ENCODE assay signal across 2 cellular contexts in the genomic region with DNA sequence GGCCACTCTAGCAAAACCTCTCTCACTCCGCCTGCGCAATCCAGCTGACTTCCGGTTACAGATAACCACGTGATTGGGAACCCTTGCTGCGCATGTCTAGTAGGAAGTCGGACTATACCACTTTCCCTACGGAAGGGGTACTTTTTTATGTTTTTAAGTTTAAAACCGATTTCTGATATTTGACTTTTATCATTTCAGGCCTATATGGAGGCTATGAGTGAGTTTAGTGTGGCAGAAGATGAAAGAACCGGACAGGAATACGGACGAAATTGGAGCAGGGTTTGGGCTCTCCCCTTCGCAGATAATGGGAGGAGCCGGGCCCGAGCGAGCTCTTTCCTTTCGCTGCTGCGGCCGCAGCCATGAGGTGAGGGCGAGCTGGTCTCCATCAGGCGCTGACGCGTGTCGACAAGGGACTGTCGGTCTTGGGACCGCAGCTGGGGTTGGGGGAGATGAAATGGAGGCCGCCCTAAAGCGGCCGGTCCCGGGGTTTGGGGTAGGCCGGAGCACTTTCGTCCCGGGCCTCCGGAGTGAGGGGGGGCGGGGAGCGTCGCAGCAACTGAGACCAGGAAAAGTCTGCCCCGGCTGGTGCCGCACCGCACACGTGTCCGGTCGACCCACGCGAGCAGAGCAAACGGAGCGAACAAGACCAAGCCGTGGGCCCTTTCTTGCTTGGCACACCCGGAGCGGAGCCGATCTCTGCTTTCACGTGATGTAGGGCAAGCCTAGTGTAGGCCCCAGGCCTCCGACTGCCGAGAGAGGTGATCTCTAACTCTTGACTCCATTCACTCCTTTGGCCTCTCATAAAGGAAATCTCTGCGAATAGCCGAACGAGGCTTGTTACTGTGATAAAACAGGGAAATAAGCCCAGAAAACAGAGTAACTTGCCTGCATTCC.
A peak's percentile ranks its signal among the peaks of the same experiment; 100 is the strongest.
TF ChIP-seq lines count a peak whose summit lies in the region.

A gene (plus strand): TSS at position 298 of the 894 bp plus-strand sequence. CDS start 62 bp downstream, at position 360.

TF ChIP-seq in IMR-90, 13 proteins besides CTCF, POLR2A, EP300 and RAD21:
- TF ChIP-seq, protein P1, sequence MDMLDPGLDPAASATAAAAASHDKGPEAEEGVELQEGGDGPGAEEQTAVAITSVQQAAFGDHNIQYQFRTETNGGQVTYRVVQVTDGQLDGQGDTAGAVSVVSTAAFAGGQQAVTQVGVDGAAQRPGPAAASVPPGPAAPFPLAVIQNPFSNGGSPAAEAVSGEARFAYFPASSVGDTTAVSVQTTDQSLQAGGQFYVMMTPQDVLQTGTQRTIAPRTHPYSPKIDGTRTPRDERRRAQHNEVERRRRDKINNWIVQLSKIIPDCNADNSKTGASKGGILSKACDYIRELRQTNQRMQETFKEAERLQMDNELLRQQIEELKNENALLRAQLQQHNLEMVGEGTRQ (IDR thresholded peaks at IDR 0.05; ENCODE audit: low read depth, low read length): peak; percentile 97
- TF ChIP-seq CEBPB (IDR thresholded peaks at IDR 0.05; ENCODE audit: low read depth, low read length): peak; percentile 87
- TF ChIP-seq, protein P2, sequence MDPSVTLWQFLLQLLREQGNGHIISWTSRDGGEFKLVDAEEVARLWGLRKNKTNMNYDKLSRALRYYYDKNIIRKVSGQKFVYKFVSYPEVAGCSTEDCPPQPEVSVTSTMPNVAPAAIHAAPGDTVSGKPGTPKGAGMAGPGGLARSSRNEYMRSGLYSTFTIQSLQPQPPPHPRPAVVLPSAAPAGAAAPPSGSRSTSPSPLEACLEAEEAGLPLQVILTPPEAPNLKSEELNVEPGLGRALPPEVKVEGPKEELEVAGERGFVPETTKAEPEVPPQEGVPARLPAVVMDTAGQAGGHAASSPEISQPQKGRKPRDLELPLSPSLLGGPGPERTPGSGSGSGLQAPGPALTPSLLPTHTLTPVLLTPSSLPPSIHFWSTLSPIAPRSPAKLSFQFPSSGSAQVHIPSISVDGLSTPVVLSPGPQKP (IDR thresholded peaks at IDR 0.05; ENCODE audit: borderline replicate concordance, low read depth, low read length): peak; percentile 21; the same call in 1 of the 2 replicates
- no peak for TF ChIP-seq MAZ (IDR thresholded peaks at IDR 0.05; ENCODE audit: borderline replicate concordance, low read depth, low read length)
- peak; percentile 99 for TF ChIP-seq BHLHE40 (IDR thresholded peaks at IDR 0.05; ENCODE audit: low read depth, low read length)
- TF ChIP-seq MXI1 (IDR thresholded peaks at IDR 0.05; ENCODE audit: borderline replicate concordance, low read depth, low read length): peak; percentile 89
- TF ChIP-seq NFE2L2 (IDR thresholded peaks at IDR 0.05; ENCODE audit: low read depth, low read length): no peak
- TF ChIP-seq RFX5 (IDR thresholded peaks at IDR 0.05; ENCODE audit: low read depth, low read length): no peak
- TF ChIP-seq RCOR1 (IDR thresholded peaks at IDR 0.05; ENCODE audit: insufficient replicate concordance, low read length): no peak
- TF ChIP-seq CHD1 (IDR thresholded peaks at IDR 0.05; ENCODE audit: low read depth, low read length): peak; percentile 87; the same call in 1 of the 2 replicates
- TF ChIP-seq FOS (IDR thresholded peaks at IDR 0.05; ENCODE audit: low read depth, low read length): no peak
TF ChIP-seq in IMR-90: peak in this region for 6.

TF ChIP-seq in endothelial cell of umbilical vein, 7 proteins besides CTCF, POLR2A, EP300 and RAD21:
- TF ChIP-seq GATA2 (IDR thresholded peaks at IDR 0.05; ENCODE audit: insufficient read depth, insufficient read length, low read depth, low read length) (no peak), POLR2AphosphoS5 (IDR thresholded peaks at IDR 0.05; ENCODE audit: insufficient read depth, low read depth, low read length) (peak; percentile 96), EZH2 (IDR thresholded peaks at IDR 0.05; ENCODE audit: borderline replicate concordance, low read depth, low read length, severe bottlenecking) (no peak), MYC (IDR thresholded peaks at IDR 0.05; ENCODE audit: low read depth, low read length) (peak; percentile 43)
- TF ChIP-seq, protein P3, sequence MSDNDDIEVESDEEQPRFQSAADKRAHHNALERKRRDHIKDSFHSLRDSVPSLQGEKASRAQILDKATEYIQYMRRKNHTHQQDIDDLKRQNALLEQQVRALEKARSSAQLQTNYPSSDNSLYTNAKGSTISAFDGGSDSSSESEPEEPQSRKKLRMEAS (IDR thresholded peaks at IDR 0.05; ENCODE audit: insufficient read depth, insufficient read length): peak; percentile 93
